2 cellular contexts compared by ENCODE assay signal in the genomic region with DNA sequence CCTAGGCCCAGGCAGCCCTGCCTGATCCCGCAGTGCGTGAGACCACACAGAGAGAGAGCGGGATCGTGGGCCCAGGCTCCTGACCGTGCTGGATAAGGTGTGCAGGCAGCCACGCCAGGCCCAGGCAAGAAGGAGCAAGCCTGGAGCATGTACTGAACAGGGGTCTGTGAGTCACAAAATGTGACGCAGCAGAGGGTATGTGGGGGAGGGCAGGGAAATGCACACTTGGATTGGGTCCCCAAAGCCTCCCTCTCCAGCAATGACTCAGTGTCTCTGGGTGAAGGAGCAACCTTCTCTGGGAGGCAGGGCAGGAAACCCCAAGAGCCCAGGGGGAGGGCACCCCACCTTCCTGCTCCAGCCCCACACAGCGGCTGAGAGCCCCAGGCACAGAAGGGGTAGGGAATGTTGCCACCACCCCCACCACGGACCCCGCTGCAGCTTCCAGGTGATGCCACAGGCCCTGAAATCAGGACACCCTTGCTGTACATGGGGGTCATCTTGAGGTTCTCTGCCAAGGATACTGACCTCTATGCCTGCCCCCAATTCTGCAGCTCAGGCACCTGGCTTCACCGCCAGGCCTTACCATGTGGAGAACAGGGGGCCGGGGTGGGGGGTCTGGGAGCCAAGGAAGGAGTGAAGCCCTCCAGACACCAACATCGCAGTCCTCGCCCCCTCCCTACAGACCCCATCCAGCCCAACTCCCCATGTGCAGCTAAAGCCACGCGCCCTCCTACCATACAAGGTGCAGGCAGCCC.
TF ChIP-seq lines count a peak whose summit lies in the region.

No MANE protein-coding gene starts in this region.

TF ChIP-seq in WTC11, 78 proteins besides CTCF, POLR2A, EP300 and RAD21 (continued from another document and continues in another):
- TF ChIP-seq, protein P1, sequence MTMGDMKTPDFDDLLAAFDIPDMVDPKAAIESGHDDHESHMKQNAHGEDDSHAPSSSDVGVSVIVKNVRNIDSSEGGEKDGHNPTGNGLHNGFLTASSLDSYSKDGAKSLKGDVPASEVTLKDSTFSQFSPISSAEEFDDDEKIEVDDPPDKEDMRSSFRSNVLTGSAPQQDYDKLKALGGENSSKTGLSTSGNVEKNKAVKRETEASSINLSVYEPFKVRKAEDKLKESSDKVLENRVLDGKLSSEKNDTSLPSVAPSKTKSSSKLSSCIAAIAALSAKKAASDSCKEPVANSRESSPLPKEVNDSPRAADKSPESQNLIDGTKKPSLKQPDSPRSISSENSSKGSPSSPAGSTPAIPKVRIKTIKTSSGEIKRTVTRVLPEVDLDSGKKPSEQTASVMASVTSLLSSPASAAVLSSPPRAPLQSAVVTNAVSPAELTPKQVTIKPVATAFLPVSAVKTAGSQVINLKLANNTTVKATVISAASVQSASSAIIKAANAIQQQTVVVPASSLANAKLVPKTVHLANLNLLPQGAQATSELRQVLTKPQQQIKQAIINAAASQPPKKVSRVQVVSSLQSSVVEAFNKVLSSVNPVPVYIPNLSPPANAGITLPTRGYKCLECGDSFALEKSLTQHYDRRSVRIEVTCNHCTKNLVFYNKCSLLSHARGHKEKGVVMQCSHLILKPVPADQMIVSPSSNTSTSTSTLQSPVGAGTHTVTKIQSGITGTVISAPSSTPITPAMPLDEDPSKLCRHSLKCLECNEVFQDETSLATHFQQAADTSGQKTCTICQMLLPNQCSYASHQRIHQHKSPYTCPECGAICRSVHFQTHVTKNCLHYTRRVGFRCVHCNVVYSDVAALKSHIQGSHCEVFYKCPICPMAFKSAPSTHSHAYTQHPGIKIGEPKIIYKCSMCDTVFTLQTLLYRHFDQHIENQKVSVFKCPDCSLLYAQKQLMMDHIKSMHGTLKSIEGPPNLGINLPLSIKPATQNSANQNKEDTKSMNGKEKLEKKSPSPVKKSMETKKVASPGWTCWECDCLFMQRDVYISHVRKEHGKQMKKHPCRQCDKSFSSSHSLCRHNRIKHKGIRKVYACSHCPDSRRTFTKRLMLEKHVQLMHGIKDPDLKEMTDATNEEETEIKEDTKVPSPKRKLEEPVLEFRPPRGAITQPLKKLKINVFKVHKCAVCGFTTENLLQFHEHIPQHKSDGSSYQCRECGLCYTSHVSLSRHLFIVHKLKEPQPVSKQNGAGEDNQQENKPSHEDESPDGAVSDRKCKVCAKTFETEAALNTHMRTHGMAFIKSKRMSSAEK (CRISPR knock-in tag; IDR thresholded peaks at IDR 0.05; ENCODE audit: borderline replicate concordance), result no peak
- TF ChIP-seq, protein P2, sequence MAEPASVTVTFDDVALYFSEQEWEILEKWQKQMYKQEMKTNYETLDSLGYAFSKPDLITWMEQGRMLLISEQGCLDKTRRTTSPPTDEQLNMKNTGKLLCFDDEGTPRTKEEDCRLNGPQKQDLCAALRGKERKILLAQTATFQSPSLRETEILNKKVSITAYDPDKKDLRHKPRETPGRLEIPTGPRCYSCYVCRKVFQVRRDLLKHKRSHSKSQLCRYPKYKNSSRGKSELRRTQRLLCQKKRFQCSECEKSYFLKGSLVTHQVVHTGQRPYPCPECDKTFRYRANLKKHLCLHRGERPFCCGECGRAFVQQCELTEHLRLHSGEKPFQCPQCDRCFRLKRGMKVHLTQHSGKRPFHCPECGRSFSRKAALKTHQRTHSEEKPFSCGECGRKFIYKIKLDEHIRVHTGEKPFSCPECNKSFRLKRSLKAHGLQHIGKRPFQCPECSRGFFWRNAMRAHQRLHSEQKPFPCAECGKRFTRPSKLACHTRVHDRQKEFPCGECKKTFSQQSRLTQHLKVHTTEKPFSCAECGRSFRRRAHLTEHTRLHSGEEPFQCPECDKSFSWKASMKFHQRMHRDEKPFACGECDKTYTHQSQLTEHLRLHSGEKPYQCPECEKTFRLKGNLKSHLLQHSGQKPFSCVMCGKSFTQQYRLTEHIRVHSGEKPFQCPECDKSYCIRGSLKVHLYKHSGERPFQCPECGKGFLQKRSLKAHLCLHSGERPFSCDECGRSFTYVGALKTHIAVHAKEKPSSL (CRISPR knock-in tag; conservative IDR thresholded peaks at IDR 0.05), result no peak
- TF ChIP-seq, protein P3, sequence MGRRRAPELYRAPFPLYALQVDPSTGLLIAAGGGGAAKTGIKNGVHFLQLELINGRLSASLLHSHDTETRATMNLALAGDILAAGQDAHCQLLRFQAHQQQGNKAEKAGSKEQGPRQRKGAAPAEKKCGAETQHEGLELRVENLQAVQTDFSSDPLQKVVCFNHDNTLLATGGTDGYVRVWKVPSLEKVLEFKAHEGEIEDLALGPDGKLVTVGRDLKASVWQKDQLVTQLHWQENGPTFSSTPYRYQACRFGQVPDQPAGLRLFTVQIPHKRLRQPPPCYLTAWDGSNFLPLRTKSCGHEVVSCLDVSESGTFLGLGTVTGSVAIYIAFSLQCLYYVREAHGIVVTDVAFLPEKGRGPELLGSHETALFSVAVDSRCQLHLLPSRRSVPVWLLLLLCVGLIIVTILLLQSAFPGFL (CRISPR knock-in tag; IDR thresholded peaks at IDR 0.05; ENCODE audit: borderline replicate concordance), result no peak
- TF ChIP-seq, protein P4, sequence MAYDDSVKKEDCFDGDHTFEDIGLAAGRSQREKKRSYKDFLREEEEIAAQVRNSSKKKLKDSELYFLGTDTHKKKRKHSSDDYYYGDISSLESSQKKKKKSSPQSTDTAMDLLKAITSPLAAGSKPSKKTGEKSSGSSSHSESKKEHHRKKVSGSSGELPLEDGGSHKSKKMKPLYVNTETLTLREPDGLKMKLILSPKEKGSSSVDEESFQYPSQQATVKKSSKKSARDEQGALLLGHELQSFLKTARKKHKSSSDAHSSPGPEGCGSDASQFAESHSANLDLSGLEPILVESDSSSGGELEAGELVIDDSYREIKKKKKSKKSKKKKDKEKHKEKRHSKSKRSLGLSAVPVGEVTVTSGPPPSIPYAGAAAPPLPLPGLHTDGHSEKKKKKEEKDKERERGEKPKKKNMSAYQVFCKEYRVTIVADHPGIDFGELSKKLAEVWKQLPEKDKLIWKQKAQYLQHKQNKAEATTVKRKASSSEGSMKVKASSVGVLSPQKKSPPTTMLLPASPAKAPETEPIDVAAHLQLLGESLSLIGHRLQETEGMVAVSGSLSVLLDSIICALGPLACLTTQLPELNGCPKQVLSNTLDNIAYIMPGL (CRISPR knock-in tag; IDR thresholded peaks at IDR 0.05), result no peak
- no peak for TF ChIP-seq ATF1 (CRISPR knock-in tag; IDR thresholded peaks at IDR 0.05)
- TF ChIP-seq, protein P5, sequence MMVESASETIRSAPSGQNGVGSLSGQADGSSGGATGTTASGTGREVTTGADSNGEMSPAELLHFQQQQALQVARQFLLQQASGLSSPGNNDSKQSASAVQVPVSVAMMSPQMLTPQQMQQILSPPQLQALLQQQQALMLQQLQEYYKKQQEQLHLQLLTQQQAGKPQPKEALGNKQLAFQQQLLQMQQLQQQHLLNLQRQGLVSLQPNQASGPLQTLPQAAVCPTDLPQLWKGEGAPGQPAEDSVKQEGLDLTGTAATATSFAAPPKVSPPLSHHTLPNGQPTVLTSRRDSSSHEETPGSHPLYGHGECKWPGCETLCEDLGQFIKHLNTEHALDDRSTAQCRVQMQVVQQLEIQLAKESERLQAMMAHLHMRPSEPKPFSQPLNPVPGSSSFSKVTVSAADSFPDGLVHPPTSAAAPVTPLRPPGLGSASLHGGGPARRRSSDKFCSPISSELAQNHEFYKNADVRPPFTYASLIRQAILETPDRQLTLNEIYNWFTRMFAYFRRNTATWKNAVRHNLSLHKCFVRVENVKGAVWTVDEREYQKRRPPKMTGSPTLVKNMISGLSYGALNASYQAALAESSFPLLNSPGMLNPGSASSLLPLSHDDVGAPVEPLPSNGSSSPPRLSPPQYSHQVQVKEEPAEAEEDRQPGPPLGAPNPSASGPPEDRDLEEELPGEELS (CRISPR knock-in tag; IDR thresholded peaks at IDR 0.05), result no peak
- TF ChIP-seq, protein P6, sequence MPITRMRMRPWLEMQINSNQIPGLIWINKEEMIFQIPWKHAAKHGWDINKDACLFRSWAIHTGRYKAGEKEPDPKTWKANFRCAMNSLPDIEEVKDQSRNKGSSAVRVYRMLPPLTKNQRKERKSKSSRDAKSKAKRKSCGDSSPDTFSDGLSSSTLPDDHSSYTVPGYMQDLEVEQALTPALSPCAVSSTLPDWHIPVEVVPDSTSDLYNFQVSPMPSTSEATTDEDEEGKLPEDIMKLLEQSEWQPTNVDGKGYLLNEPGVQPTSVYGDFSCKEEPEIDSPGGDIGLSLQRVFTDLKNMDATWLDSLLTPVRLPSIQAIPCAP (CRISPR knock-in tag; IDR thresholded peaks at IDR 0.05), result no peak

TF ChIP-seq in neural cell, 6 proteins besides CTCF, POLR2A, EP300 and RAD21 (continued from another document):
- TF ChIP-seq, protein P7, sequence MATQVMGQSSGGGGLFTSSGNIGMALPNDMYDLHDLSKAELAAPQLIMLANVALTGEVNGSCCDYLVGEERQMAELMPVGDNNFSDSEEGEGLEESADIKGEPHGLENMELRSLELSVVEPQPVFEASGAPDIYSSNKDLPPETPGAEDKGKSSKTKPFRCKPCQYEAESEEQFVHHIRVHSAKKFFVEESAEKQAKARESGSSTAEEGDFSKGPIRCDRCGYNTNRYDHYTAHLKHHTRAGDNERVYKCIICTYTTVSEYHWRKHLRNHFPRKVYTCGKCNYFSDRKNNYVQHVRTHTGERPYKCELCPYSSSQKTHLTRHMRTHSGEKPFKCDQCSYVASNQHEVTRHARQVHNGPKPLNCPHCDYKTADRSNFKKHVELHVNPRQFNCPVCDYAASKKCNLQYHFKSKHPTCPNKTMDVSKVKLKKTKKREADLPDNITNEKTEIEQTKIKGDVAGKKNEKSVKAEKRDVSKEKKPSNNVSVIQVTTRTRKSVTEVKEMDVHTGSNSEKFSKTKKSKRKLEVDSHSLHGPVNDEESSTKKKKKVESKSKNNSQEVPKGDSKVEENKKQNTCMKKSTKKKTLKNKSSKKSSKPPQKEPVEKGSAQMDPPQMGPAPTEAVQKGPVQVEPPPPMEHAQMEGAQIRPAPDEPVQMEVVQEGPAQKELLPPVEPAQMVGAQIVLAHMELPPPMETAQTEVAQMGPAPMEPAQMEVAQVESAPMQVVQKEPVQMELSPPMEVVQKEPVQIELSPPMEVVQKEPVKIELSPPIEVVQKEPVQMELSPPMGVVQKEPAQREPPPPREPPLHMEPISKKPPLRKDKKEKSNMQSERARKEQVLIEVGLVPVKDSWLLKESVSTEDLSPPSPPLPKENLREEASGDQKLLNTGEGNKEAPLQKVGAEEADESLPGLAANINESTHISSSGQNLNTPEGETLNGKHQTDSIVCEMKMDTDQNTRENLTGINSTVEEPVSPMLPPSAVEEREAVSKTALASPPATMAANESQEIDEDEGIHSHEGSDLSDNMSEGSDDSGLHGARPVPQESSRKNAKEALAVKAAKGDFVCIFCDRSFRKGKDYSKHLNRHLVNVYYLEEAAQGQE (IDR thresholded peaks at IDR 0.05; ENCODE audit: borderline replicate concordance), result no peak
- TF ChIP-seq MXI1 (conservative IDR thresholded peaks at IDR 0.05; ENCODE audit: poor library complexity, severe bottlenecking) (no peak), TAF1 (IDR thresholded peaks at IDR 0.05; ENCODE audit: low read depth) (no peak), POLR2AphosphoS5 (IDR thresholded peaks at IDR 0.05) (no peak)
